11 cellular contexts compared by ENCODE assay signal in the genomic region with DNA sequence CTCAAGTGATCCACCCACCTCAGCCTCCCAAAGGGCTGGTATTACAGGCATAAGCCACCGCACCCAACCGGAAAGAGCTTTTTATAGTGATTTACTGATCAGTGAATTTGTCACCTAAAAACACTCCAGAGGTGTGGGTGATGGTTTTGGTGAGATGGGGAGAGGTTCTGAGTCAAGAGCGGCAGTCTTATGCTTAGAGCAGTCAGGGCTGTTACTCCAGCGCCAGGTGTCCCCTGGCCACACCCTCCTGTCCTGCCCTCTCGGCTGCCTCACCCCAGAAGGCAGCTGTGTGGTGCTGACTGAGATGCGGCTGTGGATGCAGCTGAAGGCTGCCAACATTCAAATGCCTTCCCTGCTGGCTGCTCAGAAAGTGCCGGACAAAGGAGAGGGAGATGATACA.
DNase-seq lines count a peak whose midpoint lies in the region; ATAC-seq, FAIRE-seq and TF ChIP-seq lines count a peak whose summit lies in the region.
"Had no signal": no experiment of that assay in that cellular context is flagged by ENCODE, and none has a peak within 500 bp of the region (broad histone marks: within the 10 kb centered on the region; RNA-seq: fewer than 3 reads in every experiment).

No MANE protein-coding gene starts in this region.

- H3K4me2 ChIP-seq in OCI-LY3 (ENCODE audit: low read length) (peak overlapping the region; percentile 65), keratinocyte (ENCODE audit: control insufficient read depth, extremely low read depth, insufficient read depth, low read depth, low read length) (no peak overlapping the region)

- H3K4me3 ChIP-seq in OCI-LY3 (ENCODE audit: low read length): peak overlapping the region; percentile 8
- no peak overlapping the region for H3K4me3 ChIP-seq in keratinocyte (ENCODE audit: control insufficient read depth in 2 of 3, extremely low read depth in 1 of 3, insufficient read depth in 2 of 3, low read depth in 1 of 3, low read length in 3 of 3)

- no peaks in the 10 kb centered on the region for H3K9me1 ChIP-seq in keratinocyte (ENCODE audit: control insufficient read depth, extremely low read depth, insufficient read depth, low read length)

- H3K36me3 ChIP-seq in OCI-LY3 (replicated peaks; ENCODE audit: low read depth, low read length) (no peaks in the 10 kb centered on the region), keratinocyte (ENCODE audit: control insufficient read depth in 2 of 2, extremely low read depth in 1 of 2, insufficient read depth in 2 of 2, low read length in 2 of 2) (no peaks in the 10 kb centered on the region)

- H3K27me3 ChIP-seq in OCI-LY3 (ENCODE audit: low read depth, low read length) (no peaks in the 10 kb centered on the region), keratinocyte (ENCODE audit: control insufficient read depth, extremely low read depth, insufficient read depth, low read length) (no peaks in the 10 kb centered on the region)

- H3K27ac ChIP-seq in OCI-LY3 (ENCODE audit: low read length) (no peak overlapping the region), keratinocyte (ENCODE audit: control insufficient read depth, insufficient read depth, low read length) (no peak overlapping the region)

- no peak for FAIRE-seq in keratinocyte (lab: Jason Lieb, UNC)
- FAIRE-seq: G401.6 had no signal

- H3K9ac ChIP-seq in OCI-LY3 (ENCODE audit: low read length) (no peak overlapping the region), keratinocyte (ENCODE audit: control insufficient read depth, extremely low read depth, insufficient read depth, low read length) (no peak overlapping the region)

- peak; percentile 82 for DNase-seq in NCI-H1105 (lab: John Stamatoyannopoulos, UW)
- peak; percentile 60 for DNase-seq in keratinocyte (ENCODE audit: low read depth, low spot score)
- DNase-seq in 8988T: no peak
- DNase-seq in cortex of kidney (lab: John Stamatoyannopoulos, UW): no peak
- no peak for DNase-seq in activated naive CD4-positive, alpha-beta T cell (lab: John Stamatoyannopoulos, UW)
- DNase-seq: activated CD4-positive, alpha-beta T cell treated with anti-CD3 and anti-CD28 coated beads, Interleukin-2, amount 50 U/mL, for 4 hours; hypothalamus had no signal

- H3K9me3 ChIP-seq in OCI-LY3 (ENCODE audit: insufficient read depth, low read length): no peaks in the 10 kb centered on the region
- no peaks in the 10 kb centered on the region for H3K9me3 ChIP-seq in keratinocyte (ENCODE audit: control insufficient read depth, low read depth, low read length)

- H3K4me1 ChIP-seq in OCI-LY3 (ENCODE audit: low read length) (peaks cover 22% of the 10 kb centered on the region; the same call in 1 of the 2 replicates), keratinocyte (ENCODE audit: control insufficient read depth, extremely low read depth, insufficient read depth, low read length) (peaks cover 36% of the 10 kb centered on the region)

- H3K79me2 ChIP-seq in OCI-LY3 (ENCODE audit: low read length): no peaks in the 10 kb centered on the region
- H3K79me2 ChIP-seq in keratinocyte (ENCODE audit: control insufficient read depth, insufficient read depth, low read length): no peaks in the 10 kb centered on the region

- no peak for TF ChIP-seq CTCF in OCI-LY3 (IDR thresholded peaks at IDR 0.05; ENCODE audit: low read depth, low read length)
- TF ChIP-seq CTCF in keratinocyte (optimal IDR thresholded peaks at IDR 0.05 in 1 of 3, IDR thresholded peaks at IDR 0.05 in 1 of 3, conservative IDR thresholded peaks at IDR 0.05 in 1 of 3; ENCODE audit: extremely low read depth in 1 of 3, insufficient read depth in 2 of 3, low read length in 3 of 3): no peak

- peak; percentile 88 for ATAC-seq in GM19351 (IDR thresholded peaks at IDR 0.05; ENCODE audit: unreplicated experiment)
- ATAC-seq in GM18909 (IDR thresholded peaks at IDR 0.05; ENCODE audit: poor library complexity, unreplicated experiment): no peak

- H4K20me1 ChIP-seq in OCI-LY3 (ENCODE audit: insufficient read depth, low read length): no peaks in the 10 kb centered on the region
- no peaks in the 10 kb centered on the region for H4K20me1 ChIP-seq in keratinocyte (ENCODE audit: control insufficient read depth, extremely low read depth, insufficient read depth, low read length)

- H2AFZ ChIP-seq in OCI-LY3 (ENCODE audit: low read depth, low read length) (peak overlapping the region; percentile 13; the same call in 1 of the 2 replicates), keratinocyte (ENCODE audit: control insufficient read depth, low read length) (no peak overlapping the region)

- dilution Hi-C loops in keratinocyte (cut with MboI; ENCODE audit: extremely low pct_ligation_motif_present, low sequenced_read_pairs): no loop called here

Comparison
In these comparisons a context has a peak if more than half of its experiments do, and no peak if none do; other contexts are left out.
1. DNase-seq: peak in NCI-H1105 (single experiment) and keratinocyte (single experiment); none in 8988T (single experiment), cortex of kidney (single experiment) and activated naive CD4-positive, alpha-beta T cell (0 of 4).